Comparison of ENCODE assay signal across 20 cellular contexts in genomic region chr15:96403071-96403470, GRCh38.
"Had no signal": no experiment of that assay in that cellular context is flagged by ENCODE, and none has a peak within 500 bp of the region (broad histone marks: within the 10 kb centered on the region; RNA-seq: fewer than 3 reads in every experiment).

No MANE protein-coding gene starts in this region.

- H3K4me1 Mint-ChIP-seq: stimulated activated naive B cell treated with anti-CD40 and anti-IgM and Interleukin-4, amounts not matched to agents 10 μg/mL and 1 μg/mL and 100 μg/mL, for 72 hours had no signal

- H3K27ac ChIP-seq: epithelial cell of prostate, esophagus squamous epithelium, lower lobe of right lung, neutrophil, parathyroid adenoma, right lobe of liver, thoracic aorta, tibial nerve had no signal

- H3K9me3 Mint-ChIP-seq: stimulated activated naive CD8-positive, alpha-beta T cell treated with anti-CD3 and anti-CD28 coated beads, Interleukin-15, Interleukin-2, amounts not matched to agents 100 ng/mL and 50 ng/mL, for 24 hours had no signal

- ATAC-seq: effector memory CD8-positive, alpha-beta T cell; left ventricle myocardium superior; lower lobe of right lung; naive thymus-derived CD8-positive, alpha-beta T cell; right lobe of liver; stimulated activated naive B cell treated with anti-CD40 and anti-IgM and Interleukin-4, amounts not matched to agents 10 μg/mL and 1 μg/mL and 100 μg/mL, for 72 hours had no signal

- H3K4me3 ChIP-seq: esophagus squamous epithelium, lower lobe of right lung, right lobe of liver, thoracic aorta, tibial nerve had no signal

- H3K9me3 ChIP-seq: esophagus squamous epithelium, lower lobe of right lung, neutrophil, right lobe of liver, thoracic aorta, tibial nerve had no signal

- H3K4me3 Mint-ChIP-seq: effector memory CD8-positive, alpha-beta T cell; naive thymus-derived CD8-positive, alpha-beta T cell; stimulated activated naive B cell treated with anti-CD40 and anti-IgM and Interleukin-4, amounts not matched to agents 10 μg/mL and 1 μg/mL and 100 μg/mL, for 72 hours; stimulated activated naive CD8-positive, alpha-beta T cell treated with anti-CD3 and anti-CD28 coated beads, Interleukin-15, Interleukin-2, amounts not matched to agents 100 ng/mL and 50 ng/mL, for 24 hours had no signal

- H3K36me3 Mint-ChIP-seq: naive thymus-derived CD8-positive, alpha-beta T cell; stimulated activated naive B cell treated with anti-CD40 and anti-IgM and Interleukin-4, amounts not matched to agents 10 μg/mL and 1 μg/mL and 100 μg/mL, for 72 hours had no signal

- DNase-seq: cortex of kidney; effector memory CD8-positive, alpha-beta T cell; esophagus squamous epithelium; foreskin melanocyte; head of caudate nucleus; left ventricle myocardium superior; lower lobe of right lung; naive thymus-derived CD8-positive, alpha-beta T cell; right lobe of liver; small intestine; stimulated activated CD4-positive, alpha-beta T cell treated with anti-CD3 and anti-CD28 coated beads, Interleukin-15, amount 100 ng/mL, for 24 hours; stimulated activated CD4-positive, alpha-beta T cell treated with anti-CD3 and anti-CD28 coated beads, Interleukin-2, amount 100 ng/mL, for 48 hours; stimulated activated naive B cell treated with anti-CD40 and anti-IgM and Interleukin-4, amounts not matched to agents 10 μg/mL and 1 μg/mL and 100 μg/mL, for 72 hours had no signal

- H3K4me1 ChIP-seq: esophagus squamous epithelium, lower lobe of right lung, parathyroid adenoma, right lobe of liver had no signal

- H3K36me3 ChIP-seq: esophagus squamous epithelium, lower lobe of right lung, neutrophil, right lobe of liver, thoracic aorta had no signal

- H3K27ac Mint-ChIP-seq: effector memory CD8-positive, alpha-beta T cell; naive thymus-derived CD8-positive, alpha-beta T cell; progenitor cell of endocrine pancreas; stimulated activated naive B cell treated with anti-CD40 and anti-IgM and Interleukin-4, amounts not matched to agents 10 μg/mL and 1 μg/mL and 100 μg/mL, for 72 hours; stimulated activated naive CD8-positive, alpha-beta T cell treated with anti-CD3 and anti-CD28 coated beads, Interleukin-15, Interleukin-2, amounts not matched to agents 100 ng/mL and 50 ng/mL, for 24 hours had no signal

- H3K79me2 ChIP-seq: parathyroid adenoma had no signal

- H3K9ac ChIP-seq: parathyroid adenoma had no signal

- H2AFZ ChIP-seq: parathyroid adenoma had no signal
